In genomic region chr21:43719748-43720538, GRCh38 we compare ENCODE assay signal across 8 cellular contexts. TPM values are rescaled to one million over a fixed set of nuclear protein-coding genes. Genes with fewer than 3 reads are reported as not detected.
DNase-seq lines count a peak whose midpoint lies in the region; ATAC-seq, FAIRE-seq and TF ChIP-seq lines count a peak whose summit lies in the region.

No MANE protein-coding gene starts in this region.

- ATAC-seq in GM18505 (IDR thresholded peaks at IDR 0.05; ENCODE audit: unreplicated experiment) (peak; percentile 1), HG03571 (IDR thresholded peaks at IDR 0.05; ENCODE audit: unreplicated experiment) (peak; percentile 5), GM18858 (IDR thresholded peaks at IDR 0.05; ENCODE audit: unreplicated experiment) (no peak)

- peak overlapping the region; percentile 100 for H3K4me2 ChIP-seq in astrocyte (ENCODE audit: low read length)

- no peaks in the 10 kb centered on the region for H3K9me3 ChIP-seq in astrocyte (ENCODE audit: insufficient read depth, low read depth, low read length)

- FAIRE-seq in astrocyte (lab: Jason Lieb, UNC): no peak

- peaks cover 49% of the 10 kb centered on the region for H4K20me1 ChIP-seq in astrocyte (ENCODE audit: insufficient read depth, low read length)

- peak overlapping the region; percentile 47 for H3K27ac Mint-ChIP-seq in astrocyte (ENCODE audit: unreplicated experiment)

- H3K4me3 Mint-ChIP-seq in astrocyte (ENCODE audit: unreplicated experiment): peak overlapping the region; percentile 86

- TF ChIP-seq CTCF in astrocyte (IDR thresholded peaks at IDR 0.05; ENCODE audit: insufficient read depth, low read depth, low read length) (no peak), kidney epithelial cell (IDR thresholded peaks at IDR 0.05; ENCODE audit: insufficient read depth, low read length, poor library complexity, severe bottlenecking) (no peak)

- H3K27me3 Mint-ChIP-seq in astrocyte (ENCODE audit: low read depth, unreplicated experiment): no peaks in the 10 kb centered on the region

- DNase-seq in astrocyte (ENCODE audit: low read depth) (no peak), kidney epithelial cell (ENCODE audit: low read depth) (no peak), substantia nigra (lab: John Stamatoyannopoulos, UW) (peak in 1 of 49 donors; percentile 56), NCI-H2107 treated with DMSO at 0.1 percent for 48 hours (lab: John Stamatoyannopoulos, UW; ENCODE audit: unreplicated experiment) (no peak), NCI-H1092 treated with DMSO at 0.1 percent for 48 hours (lab: John Stamatoyannopoulos, UW) (no peak)

- H2AFZ ChIP-seq in astrocyte (ENCODE audit: low read depth, low read length): peak overlapping the region; percentile 88

- no peaks in the 10 kb centered on the region for H3K9me3 Mint-ChIP-seq in astrocyte (ENCODE audit: unreplicated experiment)

- peaks cover 18% of the 10 kb centered on the region for H3K36me3 Mint-ChIP-seq in astrocyte (ENCODE audit: low read depth, unreplicated experiment)

- H3K27me3 ChIP-seq in astrocyte (ENCODE audit: insufficient read depth, low read length): no peaks in the 10 kb centered on the region
- no peaks in the 10 kb centered on the region for H3K27me3 ChIP-seq in kidney epithelial cell (ENCODE audit: control insufficient read depth, insufficient read depth, low read length)

- H3K79me2 ChIP-seq in astrocyte (ENCODE audit: insufficient read depth, low read length): peaks cover 47% of the 10 kb centered on the region

- peak overlapping the region; percentile 91 for H3K9ac ChIP-seq in astrocyte (ENCODE audit: low read length)

- no peaks in the 10 kb centered on the region for H3K36me3 ChIP-seq in astrocyte (ENCODE audit: insufficient read depth, low read length)
- H3K36me3 ChIP-seq in kidney epithelial cell (ENCODE audit: control insufficient read depth, insufficient read depth, low read length): peaks cover 2% of the 10 kb centered on the region

- TF ChIP-seq POLR2A in GM18505 (IDR thresholded peaks at IDR 0.05; ENCODE audit: borderline replicate concordance, extremely low read depth, insufficient read depth, insufficient read length): no peak

- peaks cover 17% of the 10 kb centered on the region for H3K4me1 ChIP-seq in astrocyte (ENCODE audit: insufficient read depth, low read length)

- H3K4me1 Mint-ChIP-seq in astrocyte (ENCODE audit: low read depth, unreplicated experiment): peaks cover 15% of the 10 kb centered on the region

- H3K4me3 ChIP-seq in astrocyte (ENCODE audit: insufficient read depth, low read depth, low read length) (peak overlapping the region; percentile 80), kidney epithelial cell (ENCODE audit: low read depth, low read length) (peak overlapping the region; percentile 95)

- H3K27ac ChIP-seq in astrocyte (ENCODE audit: low read depth, low read length) (peak overlapping the region; percentile 91), substantia nigra (ENCODE audit: low read depth, low read length, poor library complexity, severe bottlenecking) (peak overlapping the region; percentile 75)

RNA-seq across cellular contexts. Expression of gene PDXK, which starts 1.0 kb away (rescaled TPM):
- total RNA-seq in astrocyte (159 and 180 TPM in 2 replicates), kidney epithelial cell (183 and 188 TPM in 2 replicates)

RNA-seq across cellular contexts. Expression of gene CSTB, which starts 56.2 kb away (rescaled TPM):
- total RNA-seq in astrocyte: 22.5 and 27.7 TPM in 2 replicates
- total RNA-seq in kidney epithelial cell: 27.9 and 28.4 TPM in 2 replicates
